Comparison of ENCODE assay signal across 24 cellular contexts in the genomic region with DNA sequence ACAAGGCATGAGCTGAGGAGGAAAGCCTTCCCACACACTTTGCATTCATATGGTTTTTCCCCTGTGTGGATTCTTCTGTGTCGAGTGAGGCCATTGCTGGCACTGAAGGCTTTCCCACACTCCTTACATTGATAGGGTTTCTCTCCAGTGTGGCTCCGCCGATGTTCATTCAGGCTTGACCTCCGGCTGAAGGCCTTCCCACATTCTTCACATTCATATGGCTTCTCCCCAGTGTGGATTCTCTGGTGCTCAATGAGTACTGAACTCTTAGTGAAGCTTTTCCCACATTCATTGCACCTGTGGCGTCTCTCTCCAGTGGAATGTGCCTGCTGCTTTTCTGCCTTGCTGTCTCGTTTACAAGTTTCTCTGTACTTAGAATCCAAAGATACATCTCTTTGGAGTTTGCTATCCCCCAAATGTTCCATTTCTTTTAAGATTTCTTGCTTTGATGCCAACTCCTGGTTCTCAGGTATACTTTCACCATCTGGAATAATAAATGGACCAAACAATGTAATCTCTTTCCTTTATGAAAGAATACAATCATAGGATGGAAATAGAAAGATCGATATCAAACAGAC.
"Had no signal": no experiment of that assay in that cellular context is flagged by ENCODE, and none has a peak within 500 bp of the region (broad histone marks: within the 10 kb centered on the region; RNA-seq: fewer than 3 reads in every experiment).

No MANE protein-coding gene starts in this region.

- H3K4me1 ChIP-seq: foreskin keratinocyte, left lung, lower lobe of right lung, pancreas, stomach, suprapubic skin, thyroid gland had no signal

- H3K4me1 Mint-ChIP-seq: immature natural killer cell; memory B cell; naive B cell; nephron; stimulated activated naive B cell treated with anti-CD40 and anti-IgM and Interleukin-4, amounts not matched to agents 10 μg/mL and 1 μg/mL and 100 μg/mL, for 72 hours had no signal

- H3K27me3 ChIP-seq: left lung, pancreas, stomach, suprapubic skin, thyroid gland had no signal

- H3K27ac Mint-ChIP-seq: dendritic cell treated with granulocyte-macrophage colony-stimulating factor and Interleukin-4, amounts not matched to agents 40 ng/mL and 50 ng/mL, for 4 days; effector memory CD8-positive, alpha-beta T cell; immature natural killer cell; memory B cell; naive B cell; nephron; progenitor cell of endocrine pancreas; stimulated activated naive B cell treated with anti-CD40 and anti-IgM and Interleukin-4, amounts not matched to agents 10 μg/mL and 1 μg/mL and 100 μg/mL, for 72 hours; type B pancreatic cell had no signal

- H3K4me3 ChIP-seq: left lung, lower lobe of right lung, pancreas, stomach, suprapubic skin, thyroid gland had no signal

- DNase-seq: effector memory CD8-positive, alpha-beta T cell; erythroblast; foreskin keratinocyte; immature natural killer cell; left lung; lower lobe of right lung; midbrain; naive B cell; occipital lobe; pancreas; right cardiac atrium; stimulated activated CD4-positive, alpha-beta T cell treated with anti-CD3 and anti-CD28 coated beads, Interleukin-4, amount 100 ng/mL, for 1 hour; stimulated activated naive B cell treated with anti-CD40 and anti-IgM and Interleukin-4, amounts not matched to agents 10 μg/mL and 1 μg/mL and 100 μg/mL, for 72 hours; stomach; thyroid gland had no signal

- H3K4me3 Mint-ChIP-seq: dendritic cell treated with granulocyte-macrophage colony-stimulating factor and Interleukin-4, amounts not matched to agents 40 ng/mL and 50 ng/mL, for 4 days; effector memory CD8-positive, alpha-beta T cell; immature natural killer cell; memory B cell; nephron; stimulated activated naive B cell treated with anti-CD40 and anti-IgM and Interleukin-4, amounts not matched to agents 10 μg/mL and 1 μg/mL and 100 μg/mL, for 72 hours; type B pancreatic cell had no signal

- H3K27ac ChIP-seq: foreskin keratinocyte, left lung, lower lobe of right lung, pancreas, stomach, suprapubic skin, thyroid gland had no signal

- H3K27me3 Mint-ChIP-seq: dendritic cell treated with granulocyte-macrophage colony-stimulating factor and Interleukin-4, amounts not matched to agents 40 ng/mL and 50 ng/mL, for 4 days; progenitor cell of endocrine pancreas; type B pancreatic cell had no signal

- ATAC-seq: effector memory CD8-positive, alpha-beta T cell; foreskin keratinocyte; left lung; lower lobe of right lung; pancreas; right cardiac atrium; stimulated activated naive B cell treated with anti-CD40 and anti-IgM and Interleukin-4, amounts not matched to agents 10 μg/mL and 1 μg/mL and 100 μg/mL, for 72 hours had no signal

- FAIRE-seq: endothelial cell of umbilical vein, keratinocyte, pancreas, urothelium cell line had no signal

- H3K9me3 ChIP-seq: thyroid gland had no signal
